ENCODE assay signal across 1 cellular context in the genomic region with DNA sequence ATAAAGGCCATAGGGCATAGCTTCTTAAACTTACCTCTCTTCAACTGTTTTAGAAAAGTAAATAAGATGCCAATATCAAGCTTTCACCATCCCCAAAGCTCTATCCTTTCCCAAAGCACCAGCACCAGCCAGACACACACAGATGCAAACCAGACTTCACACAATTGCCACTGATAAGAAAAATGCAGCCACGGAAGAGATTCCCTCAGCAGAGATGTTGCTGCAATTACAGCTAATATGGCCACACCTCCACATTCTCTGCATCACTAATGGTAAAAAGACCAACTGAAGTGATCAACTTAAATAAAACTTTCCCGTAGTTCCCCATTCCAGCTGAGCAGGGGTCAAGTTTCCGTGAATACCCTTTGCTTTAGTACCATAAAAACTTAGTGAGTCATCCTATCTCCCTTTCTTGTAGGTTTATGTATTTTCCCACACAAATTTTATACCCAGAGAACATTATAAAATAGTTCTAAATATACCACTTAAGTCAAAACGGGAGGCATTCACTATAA.
TF ChIP-seq lines count a peak whose summit lies in the region.

No MANE protein-coding gene starts in this region.

TF ChIP-seq in H1, 55 proteins besides CTCF, POLR2A, EP300 and RAD21:
- TF ChIP-seq, protein P1, sequence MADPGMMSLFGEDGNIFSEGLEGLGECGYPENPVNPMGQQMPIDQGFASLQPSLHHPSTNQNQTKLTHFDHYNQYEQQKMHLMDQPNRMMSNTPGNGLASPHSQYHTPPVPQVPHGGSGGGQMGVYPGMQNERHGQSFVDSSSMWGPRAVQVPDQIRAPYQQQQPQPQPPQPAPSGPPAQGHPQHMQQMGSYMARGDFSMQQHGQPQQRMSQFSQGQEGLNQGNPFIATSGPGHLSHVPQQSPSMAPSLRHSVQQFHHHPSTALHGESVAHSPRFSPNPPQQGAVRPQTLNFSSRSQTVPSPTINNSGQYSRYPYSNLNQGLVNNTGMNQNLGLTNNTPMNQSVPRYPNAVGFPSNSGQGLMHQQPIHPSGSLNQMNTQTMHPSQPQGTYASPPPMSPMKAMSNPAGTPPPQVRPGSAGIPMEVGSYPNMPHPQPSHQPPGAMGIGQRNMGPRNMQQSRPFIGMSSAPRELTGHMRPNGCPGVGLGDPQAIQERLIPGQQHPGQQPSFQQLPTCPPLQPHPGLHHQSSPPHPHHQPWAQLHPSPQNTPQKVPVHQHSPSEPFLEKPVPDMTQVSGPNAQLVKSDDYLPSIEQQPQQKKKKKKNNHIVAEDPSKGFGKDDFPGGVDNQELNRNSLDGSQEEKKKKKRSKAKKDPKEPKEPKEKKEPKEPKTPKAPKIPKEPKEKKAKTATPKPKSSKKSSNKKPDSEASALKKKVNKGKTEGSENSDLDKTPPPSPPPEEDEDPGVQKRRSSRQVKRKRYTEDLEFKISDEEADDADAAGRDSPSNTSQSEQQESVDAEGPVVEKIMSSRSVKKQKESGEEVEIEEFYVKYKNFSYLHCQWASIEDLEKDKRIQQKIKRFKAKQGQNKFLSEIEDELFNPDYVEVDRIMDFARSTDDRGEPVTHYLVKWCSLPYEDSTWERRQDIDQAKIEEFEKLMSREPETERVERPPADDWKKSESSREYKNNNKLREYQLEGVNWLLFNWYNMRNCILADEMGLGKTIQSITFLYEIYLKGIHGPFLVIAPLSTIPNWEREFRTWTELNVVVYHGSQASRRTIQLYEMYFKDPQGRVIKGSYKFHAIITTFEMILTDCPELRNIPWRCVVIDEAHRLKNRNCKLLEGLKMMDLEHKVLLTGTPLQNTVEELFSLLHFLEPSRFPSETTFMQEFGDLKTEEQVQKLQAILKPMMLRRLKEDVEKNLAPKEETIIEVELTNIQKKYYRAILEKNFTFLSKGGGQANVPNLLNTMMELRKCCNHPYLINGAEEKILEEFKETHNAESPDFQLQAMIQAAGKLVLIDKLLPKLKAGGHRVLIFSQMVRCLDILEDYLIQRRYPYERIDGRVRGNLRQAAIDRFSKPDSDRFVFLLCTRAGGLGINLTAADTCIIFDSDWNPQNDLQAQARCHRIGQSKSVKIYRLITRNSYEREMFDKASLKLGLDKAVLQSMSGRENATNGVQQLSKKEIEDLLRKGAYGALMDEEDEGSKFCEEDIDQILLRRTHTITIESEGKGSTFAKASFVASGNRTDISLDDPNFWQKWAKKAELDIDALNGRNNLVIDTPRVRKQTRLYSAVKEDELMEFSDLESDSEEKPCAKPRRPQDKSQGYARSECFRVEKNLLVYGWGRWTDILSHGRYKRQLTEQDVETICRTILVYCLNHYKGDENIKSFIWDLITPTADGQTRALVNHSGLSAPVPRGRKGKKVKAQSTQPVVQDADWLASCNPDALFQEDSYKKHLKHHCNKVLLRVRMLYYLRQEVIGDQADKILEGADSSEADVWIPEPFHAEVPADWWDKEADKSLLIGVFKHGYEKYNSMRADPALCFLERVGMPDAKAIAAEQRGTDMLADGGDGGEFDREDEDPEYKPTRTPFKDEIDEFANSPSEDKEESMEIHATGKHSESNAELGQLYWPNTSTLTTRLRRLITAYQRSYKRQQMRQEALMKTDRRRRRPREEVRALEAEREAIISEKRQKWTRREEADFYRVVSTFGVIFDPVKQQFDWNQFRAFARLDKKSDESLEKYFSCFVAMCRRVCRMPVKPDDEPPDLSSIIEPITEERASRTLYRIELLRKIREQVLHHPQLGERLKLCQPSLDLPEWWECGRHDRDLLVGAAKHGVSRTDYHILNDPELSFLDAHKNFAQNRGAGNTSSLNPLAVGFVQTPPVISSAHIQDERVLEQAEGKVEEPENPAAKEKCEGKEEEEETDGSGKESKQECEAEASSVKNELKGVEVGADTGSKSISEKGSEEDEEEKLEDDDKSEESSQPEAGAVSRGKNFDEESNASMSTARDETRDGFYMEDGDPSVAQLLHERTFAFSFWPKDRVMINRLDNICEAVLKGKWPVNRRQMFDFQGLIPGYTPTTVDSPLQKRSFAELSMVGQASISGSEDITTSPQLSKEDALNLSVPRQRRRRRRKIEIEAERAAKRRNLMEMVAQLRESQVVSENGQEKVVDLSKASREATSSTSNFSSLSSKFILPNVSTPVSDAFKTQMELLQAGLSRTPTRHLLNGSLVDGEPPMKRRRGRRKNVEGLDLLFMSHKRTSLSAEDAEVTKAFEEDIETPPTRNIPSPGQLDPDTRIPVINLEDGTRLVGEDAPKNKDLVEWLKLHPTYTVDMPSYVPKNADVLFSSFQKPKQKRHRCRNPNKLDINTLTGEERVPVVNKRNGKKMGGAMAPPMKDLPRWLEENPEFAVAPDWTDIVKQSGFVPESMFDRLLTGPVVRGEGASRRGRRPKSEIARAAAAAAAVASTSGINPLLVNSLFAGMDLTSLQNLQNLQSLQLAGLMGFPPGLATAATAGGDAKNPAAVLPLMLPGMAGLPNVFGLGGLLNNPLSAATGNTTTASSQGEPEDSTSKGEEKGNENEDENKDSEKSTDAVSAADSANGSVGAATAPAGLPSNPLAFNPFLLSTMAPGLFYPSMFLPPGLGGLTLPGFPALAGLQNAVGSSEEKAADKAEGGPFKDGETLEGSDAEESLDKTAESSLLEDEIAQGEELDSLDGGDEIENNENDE (IDR thresholded peaks at IDR 0.05; ENCODE audit: insufficient replicate concordance, low read length): no peak
- TF ChIP-seq RFX5 (IDR thresholded peaks at IDR 0.05; ENCODE audit: borderline replicate concordance, low read depth, low read length) (no peak), RNF2 (IDR thresholded peaks at IDR 0.05; ENCODE audit: borderline replicate concordance, low read depth, low read length, missing control alignments, poor library complexity, severe bottlenecking) (no peak), JUND (IDR thresholded peaks at IDR 0.05; ENCODE audit: low read length) (no peak), POU5F1 (IDR thresholded peaks at IDR 0.05; ENCODE audit: low read depth, low read length) (no peak), KDM4A (IDR thresholded peaks at IDR 0.05; ENCODE audit: low read depth, low read length, severe bottlenecking) (no peak), MAFK (IDR thresholded peaks at IDR 0.05; ENCODE audit: low read depth, low read length) (no peak)
- TF ChIP-seq, protein P2, sequence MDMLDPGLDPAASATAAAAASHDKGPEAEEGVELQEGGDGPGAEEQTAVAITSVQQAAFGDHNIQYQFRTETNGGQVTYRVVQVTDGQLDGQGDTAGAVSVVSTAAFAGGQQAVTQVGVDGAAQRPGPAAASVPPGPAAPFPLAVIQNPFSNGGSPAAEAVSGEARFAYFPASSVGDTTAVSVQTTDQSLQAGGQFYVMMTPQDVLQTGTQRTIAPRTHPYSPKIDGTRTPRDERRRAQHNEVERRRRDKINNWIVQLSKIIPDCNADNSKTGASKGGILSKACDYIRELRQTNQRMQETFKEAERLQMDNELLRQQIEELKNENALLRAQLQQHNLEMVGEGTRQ (IDR thresholded peaks at IDR 0.05; ENCODE audit: low read length): no peak
- TF ChIP-seq, protein P3, sequence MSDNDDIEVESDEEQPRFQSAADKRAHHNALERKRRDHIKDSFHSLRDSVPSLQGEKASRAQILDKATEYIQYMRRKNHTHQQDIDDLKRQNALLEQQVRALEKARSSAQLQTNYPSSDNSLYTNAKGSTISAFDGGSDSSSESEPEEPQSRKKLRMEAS (IDR thresholded peaks at IDR 0.05): no peak
